ENCODE assay signal across 8 cellular contexts in the genomic region with DNA sequence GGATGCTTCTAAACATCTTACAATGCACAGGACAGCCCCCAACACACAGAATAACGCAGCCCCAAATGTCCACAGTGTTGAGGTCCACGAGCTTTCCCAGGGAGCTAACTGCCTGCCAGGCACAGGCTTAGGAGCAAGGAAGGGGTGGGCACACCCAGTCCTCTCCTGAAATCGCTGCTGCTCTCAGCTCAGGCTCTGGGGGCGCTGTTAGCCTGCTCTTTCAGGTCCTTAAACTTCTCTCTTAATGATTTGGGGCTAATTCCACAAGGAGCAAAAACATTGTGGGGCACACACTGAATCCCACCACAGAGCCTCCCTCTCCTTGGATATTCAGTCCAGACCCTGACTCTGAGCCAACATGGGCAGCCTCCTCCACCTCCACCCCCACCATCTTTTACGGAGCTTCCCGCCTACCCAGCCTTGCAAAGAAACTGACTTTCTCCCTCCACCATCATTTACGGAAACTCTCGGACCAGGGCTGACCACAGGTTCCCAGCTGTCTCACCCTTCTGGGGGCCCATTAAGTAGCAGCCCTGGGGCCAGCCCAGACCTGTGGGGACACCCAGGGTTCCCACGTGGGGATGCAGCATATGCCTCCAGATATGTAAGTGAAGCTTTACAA. TPM values are rescaled to one million over a fixed set of nuclear protein-coding genes. Genes with fewer than 3 reads are reported as not detected.
DNase-seq lines count a peak whose midpoint lies in the region; FAIRE-seq and TF ChIP-seq lines count a peak whose summit lies in the region.

No MANE protein-coding gene starts in this region.

- H4K5ac ChIP-seq in H1 (ENCODE audit: insufficient read length, low read depth, low read length): no peak overlapping the region

- H3K4ac ChIP-seq in H1 (replicated peaks; ENCODE audit: insufficient read length, low read depth, low read length) (no peak overlapping the region), neuronal stem cell (ENCODE audit: low read length) (no peak overlapping the region)

- H4K8ac ChIP-seq in H1 (ENCODE audit: extremely low read depth, insufficient read depth, low read length) (no peak overlapping the region), neuronal stem cell (ENCODE audit: low read depth, low read length) (no peak overlapping the region)

- H3K18ac ChIP-seq in H1 (ENCODE audit: extremely low read depth, low read length) (no peak overlapping the region), neuronal stem cell (ENCODE audit: low read length) (no peak overlapping the region)

- no peak for TF ChIP-seq POLR2A in H1 (IDR thresholded peaks at IDR 0.05; ENCODE audit: control extremely low read depth in 1 of 2, low read depth in 2 of 2, low read length in 2 of 2)

- H2BK20ac ChIP-seq in H1 (ENCODE audit: low read length): 0 out of 2 replicates have a peak overlapping the region, but pooled peaks have one; percentile 43

- TF ChIP-seq RAD21 in H1 (IDR thresholded peaks at IDR 0.05 in 1 of 2, conservative IDR thresholded peaks at IDR 0.05 in 1 of 2; ENCODE audit: low read depth in 2 of 2, low read length in 2 of 2): peak; percentile 71 to 77

- no peak overlapping the region for H2AK5ac ChIP-seq in H1 (ENCODE audit: low read depth, low read length)
- no peak overlapping the region for H2AK5ac ChIP-seq in neuronal stem cell (ENCODE audit: low read depth, low read length)

- H3K9ac ChIP-seq in H1 (replicated peaks in 1 of 4; ENCODE audit: extremely low read depth in 1 of 4, low read depth in 3 of 4, low read length in 3 of 4): no peak overlapping the region
- H3K9ac ChIP-seq in neuronal stem cell (ENCODE audit: low read depth, low read length, poor library complexity): no peak overlapping the region

- TF ChIP-seq EP300 in H1 (IDR thresholded peaks at IDR 0.05; ENCODE audit: borderline replicate concordance in 1 of 2, low read depth in 2 of 2, low read length in 2 of 2): no peak

- POLR2A ChIA-PET in H1 (lab: Charles Lee; ENCODE audit: partially characterized antibody): no interaction called here

- H3K9me3 ChIP-seq in SJCRH30 (replicated peaks) (no peaks in the 10 kb centered on the region), H1 (ENCODE audit: insufficient read depth in 2 of 2, low read depth in 1 of 2, low read length in 1 of 2) (no peaks in the 10 kb centered on the region), neuronal stem cell (replicated peaks in 1 of 2; ENCODE audit: control insufficient read depth in 2 of 2, insufficient read depth in 1 of 2, low read depth in 1 of 2, low read length in 2 of 2) (peaks cover 0 to 2% of the 10 kb centered on the region in 2 donors)

- H2BK15ac ChIP-seq in H1 (ENCODE audit: low read length) (no peak overlapping the region), neuronal stem cell (ENCODE audit: low read length) (no peak overlapping the region)

- no peaks in the 10 kb centered on the region; a peak in 1 of 4 replicates for H3K79me2 ChIP-seq in H1 (ENCODE audit: control insufficient read depth in 1 of 2, insufficient read depth in 2 of 2, low read length in 2 of 2)

- peaks cover 0 to 13% of the 10 kb centered on the region in 2 experiments for H4K20me1 ChIP-seq in H1 (replicated peaks in 1 of 2; ENCODE audit: control insufficient read depth in 1 of 2, insufficient read depth in 2 of 2, low read length in 2 of 2)

- DNase-seq in COLO668 (lab: John Stamatoyannopoulos, UW; ENCODE audit: unreplicated experiment) (peak; percentile 17), H7 (peak; percentile 88), SJCRH30 (peak; percentile 41 to 62), H1 (ENCODE audit: low read depth in 1 of 2, low spot score in 2 of 2) (peak; percentile 31 to 85), neuronal stem cell (ENCODE audit: low spot score) (peak; percentile 33), NCI-H2227 treated with DMSO at 0.1 percent for 48 hours (lab: John Stamatoyannopoulos, UW) (no peak), occipital lobe (lab: John Stamatoyannopoulos, UW) (no peak)
- no peak for DNase-seq in stimulated activated naive CD4-positive, alpha-beta T cell treated with Interleukin-2 at 50 U/mL for 16 hours (lab: John Stamatoyannopoulos, UW)

- peak overlapping the region in 1 of 2 experiments; percentile 45; a peak in 2 of 4 replicates for H3K4me2 ChIP-seq in H1 (ENCODE audit: insufficient read depth in 1 of 2, low read depth in 2 of 2, low read length in 2 of 2)
- no peak overlapping the region for H3K4me2 ChIP-seq in neuronal stem cell (ENCODE audit: insufficient read depth, low read length, poor library complexity, severe bottlenecking)

- peak; percentile 92 for FAIRE-seq in H1 (lab: Jason Lieb, UNC)

- no peak overlapping the region for H2BK12ac ChIP-seq in H1 (ENCODE audit: low read depth, low read length)
- H2BK12ac ChIP-seq in neuronal stem cell (ENCODE audit: low read length): no peak overlapping the region

- CTCF ChIA-PET in H1 (lab: Charles Lee; ENCODE audit: partially characterized antibody): interaction anchor here (0.6 to 4.2 kb wide), 56 partner anchors 8 to 359 kb away, joined by 3 to 33 read pairs (median 4); partner anchors contain the start of genes BTBD17, CD300LD and RAB37

- H4K91ac ChIP-seq in H1 (replicated peaks; ENCODE audit: insufficient read length, low read length) (no peak overlapping the region), neuronal stem cell (ENCODE audit: low read depth, low read length, poor library complexity) (no peak overlapping the region)

- H3K4me1 ChIP-seq in SJCRH30 (peaks cover 2% of the 10 kb centered on the region; the same call in 1 of the 2 replicates), H1 (replicated peaks in 1 of 4; ENCODE audit: control insufficient read depth in 3 of 4, insufficient read depth in 4 of 4, low read length in 3 of 4) (peaks cover 0 to 3% (median 2%) of the 10 kb centered on the region in 4 experiments; a peak in 3 of 7 replicates), neuronal stem cell (ENCODE audit: control insufficient read depth in 2 of 2, insufficient read depth in 1 of 2, low read depth in 1 of 2, low read length in 2 of 2) (peaks cover 0 to 1% of the 10 kb centered on the region in 2 donors)

- 45% methylated on average over 9 of the region's 9 CpGs; no CpG with 5 or more reads in 1 of the 2 experiments for WGBS in H1 (ENCODE audit: extremely low coverage in 1 of 2, insufficient coverage in 1 of 2, insufficient read length in 1 of 2, insufficient replicate concordance in 2 of 2, low coverage in 1 of 2, low lambda C conversion rate in 2 of 2, missing lambda C conversion rate in 1 of 2), 2 experiments
- whole genome bisulfite sequencing in neuronal stem cell (ENCODE audit: extremely low coverage in 2 of 2, insufficient read length in 2 of 2, insufficient replicate concordance in 1 of 2), 2 donors: no CpG with 5 or more reads among the region's 9 CpGs

- no peaks in the 10 kb centered on the region for H3K36me3 ChIP-seq in H7 (replicated peaks; ENCODE audit: control insufficient read depth, insufficient read depth, low read length)
- no peaks in the 10 kb centered on the region for H3K36me3 ChIP-seq in SJCRH30
- no peaks in the 10 kb centered on the region for H3K36me3 ChIP-seq in H1 (ENCODE audit: control insufficient read depth in 2 of 4, insufficient read depth in 4 of 4, low read length in 3 of 4)
- H3K36me3 ChIP-seq in neuronal stem cell (replicated peaks in 1 of 2; ENCODE audit: control insufficient read depth in 2 of 2, insufficient read depth in 2 of 2, low read length in 2 of 2): no peaks in the 10 kb centered on the region

- H3K56ac ChIP-seq in H1 (replicated peaks; ENCODE audit: insufficient read length, low read depth, low read length): no peak overlapping the region

- no peaks in the 10 kb centered on the region for H3K27me3 ChIP-seq in H7 (ENCODE audit: control insufficient read depth, insufficient read depth, low read length)
- peaks cover 3% of the 10 kb centered on the region; the same call in 1 of the 2 replicates for H3K27me3 ChIP-seq in SJCRH30
- peaks cover 0 to 2% (median 0%) of the 10 kb centered on the region in 4 experiments; a peak in 2 of 7 replicates for H3K27me3 ChIP-seq in H1 (replicated peaks in 1 of 4; ENCODE audit: control insufficient read depth in 3 of 4, extremely low read depth in 1 of 4, insufficient read depth in 3 of 4, low read length in 3 of 4)
- H3K27me3 ChIP-seq in neuronal stem cell (ENCODE audit: control insufficient read depth in 3 of 3, insufficient read depth in 3 of 3, low read depth in 1 of 3, low read length in 3 of 3): peaks cover 0 to 3% (median 0%) of the 10 kb centered on the region in 3 experiments

- H2BK120ac ChIP-seq in H1 (replicated peaks; ENCODE audit: low read depth, low read length) (no peak overlapping the region), neuronal stem cell (ENCODE audit: low read depth, low read length) (no peak overlapping the region)

- H3K4me3 ChIP-seq in H7 (ENCODE audit: insufficient read depth, low read depth, low read length) (no peak overlapping the region), SJCRH30 (no peak overlapping the region), H1 (ENCODE audit: extremely low read depth in 1 of 4, insufficient read depth in 2 of 4, low read depth in 3 of 4, low read length in 4 of 4) (no peak overlapping the region), neuronal stem cell (ENCODE audit: low read length in 2 of 2) (no peak overlapping the region)

- H3K14ac ChIP-seq in H1 (ENCODE audit: insufficient read length) (no peak overlapping the region), neuronal stem cell (ENCODE audit: low read length) (no peak overlapping the region)

- H3K27ac ChIP-seq in SJCRH30 (no peak overlapping the region), H1 (ENCODE audit: low read depth, low read length) (no peak overlapping the region), neuronal stem cell (replicated peaks; ENCODE audit: low read length) (no peak overlapping the region)

- H2BK5ac ChIP-seq in H1 (ENCODE audit: low read depth, low read length): no peak overlapping the region
- H2BK5ac ChIP-seq in neuronal stem cell (ENCODE audit: low read length): no peak overlapping the region

- H3K79me1 ChIP-seq in H1 (ENCODE audit: low read depth, low read length): peaks cover 7% of the 10 kb centered on the region
- peaks cover 2% of the 10 kb centered on the region for H3K79me1 ChIP-seq in neuronal stem cell (ENCODE audit: low read depth, low read length)

- peaks cover 16% of the 10 kb centered on the region for H3K23me2 ChIP-seq in H1 (ENCODE audit: low read depth, low read length)

- TF ChIP-seq CTCF in H1 (IDR thresholded peaks at IDR 0.05; ENCODE audit: control extremely low read depth in 1 of 3, insufficient read depth in 1 of 3, low read depth in 1 of 3, low read length in 3 of 3): peak; percentile 72 to 95 (median 76)

- H3K23ac ChIP-seq in H1 (ENCODE audit: insufficient read length): no peak overlapping the region
- no peak overlapping the region for H3K23ac ChIP-seq in neuronal stem cell (ENCODE audit: low read depth, low read length, poor library complexity)

- H2AFZ ChIP-seq in H1 (ENCODE audit: low read length): peak overlapping the region; percentile 83; the same call in 1 of the 2 replicates
- H2AFZ ChIP-seq in neuronal stem cell (ENCODE audit: low read length): no peak overlapping the region

RNA-seq across cellular contexts. Expression of gene CD300H, which starts 1.1 kb away (rescaled TPM):
- not detected in 2 replicates for total RNA-seq in H7 (2014; rRNA removed; shearing (Covaris generic))
- total RNA-seq in SJCRH30 (2014; rRNA removed; shearing (Covaris generic)): not detected in 2 replicates
- total RNA-seq in H1 (2021; fragmentation: NEBNext Ultra II Directional; extraction: Animal tissue kit (Norgen Biotek cat#: 25700)): not detected in 2 replicates
- polyA plus RNA-seq in H1 (2011; rRNA removed): not detected in 2 replicates
- not detected for polyA plus RNA-seq in H1 (2011; cell fraction: cytosol; rRNA removed)
- polyA plus RNA-seq in H1 (2011; cell fraction: nucleus; rRNA removed): not detected
- polyA plus RNA-seq in H1 (2012, experiment 1 of 2): not detected in 4 replicates
- polyA plus RNA-seq in H1 (2012, experiment 2 of 2): not detected
- polyA plus RNA-seq in H1 (2013, experiment 1 of 2): not detected
- not detected for polyA plus RNA-seq in H1 (2013, experiment 2 of 2)
- polyA minus RNA-seq in H1 (2011; rRNA and poly(A)+ RNA removed): not detected in 2 replicates
- polyA minus RNA-seq in H1 (2011; cell fraction: cytosol; rRNA and poly(A)+ RNA removed): not detected
- polyA minus RNA-seq in H1 (2011; cell fraction: nucleus; rRNA and poly(A)+ RNA removed): not detected
- not detected for polyA plus RNA-seq in neuronal stem cell (2013, experiment 1 of 2)
- polyA plus RNA-seq in neuronal stem cell (2013, experiment 2 of 2): not detected
- total RNA-seq in occipital lobe: not detected

RNA-seq across cellular contexts. Expression of gene CD300C, which starts 20.3 kb away (rescaled TPM):
- not detected in 2 replicates for total RNA-seq in H7 (2014; rRNA removed; shearing (Covaris generic))
- not detected in 2 replicates for total RNA-seq in SJCRH30 (2014; rRNA removed; shearing (Covaris generic))
- not detected in 2 replicates for total RNA-seq in H1 (2021; fragmentation: NEBNext Ultra II Directional; extraction: Animal tissue kit (Norgen Biotek cat#: 25700))
- polyA plus RNA-seq in H1 (2011; rRNA removed): not detected in 2 replicates
- polyA plus RNA-seq in H1 (2011; cell fraction: cytosol; rRNA removed): not detected
- polyA plus RNA-seq in H1 (2011; cell fraction: nucleus; rRNA removed): not detected
- polyA plus RNA-seq in H1 (2012, experiment 1 of 2): not detected in 4 replicates
- not detected for polyA plus RNA-seq in H1 (2012, experiment 2 of 2)
- polyA plus RNA-seq in H1 (2013, experiment 1 of 2): not detected
- polyA plus RNA-seq in H1 (2013, experiment 2 of 2): not detected
- polyA minus RNA-seq in H1 (2011; rRNA and poly(A)+ RNA removed): not detected in 2 replicates
- not detected for polyA minus RNA-seq in H1 (2011; cell fraction: cytosol; rRNA and poly(A)+ RNA removed)
- polyA minus RNA-seq in H1 (2011; cell fraction: nucleus; rRNA and poly(A)+ RNA removed): not detected
- polyA plus RNA-seq in neuronal stem cell (2013, experiment 1 of 2): 0.03 TPM
- 0.04 TPM for polyA plus RNA-seq in neuronal stem cell (2013, experiment 2 of 2)
- total RNA-seq in occipital lobe: 0.31 TPM

RNA-seq across cellular contexts. Expression of gene CD300LD, which starts 25.8 kb away (rescaled TPM):
- not detected in 2 replicates for total RNA-seq in H7 (2014; rRNA removed; shearing (Covaris generic))
- total RNA-seq in SJCRH30 (2014; rRNA removed; shearing (Covaris generic)): not detected in 2 replicates
- total RNA-seq in H1 (2021; fragmentation: NEBNext Ultra II Directional; extraction: Animal tissue kit (Norgen Biotek cat#: 25700)): not detected in 2 replicates
- polyA plus RNA-seq in H1 (2011; rRNA removed): not detected in 2 replicates
- not detected for polyA plus RNA-seq in H1 (2011; cell fraction: cytosol; rRNA removed)
- polyA plus RNA-seq in H1 (2011; cell fraction: nucleus; rRNA removed): not detected
- polyA plus RNA-seq in H1 (2012, experiment 1 of 2): not detected in 4 replicates
- polyA plus RNA-seq in H1 (2012, experiment 2 of 2): not detected
- not detected for polyA plus RNA-seq in H1 (2013, experiment 1 of 2)
- not detected for polyA plus RNA-seq in H1 (2013, experiment 2 of 2)
- polyA minus RNA-seq in H1 (2011; rRNA and poly(A)+ RNA removed): not detected in 2 replicates
- not detected for polyA minus RNA-seq in H1 (2011; cell fraction: cytosol; rRNA and poly(A)+ RNA removed)
- polyA minus RNA-seq in H1 (2011; cell fraction: nucleus; rRNA and poly(A)+ RNA removed): not detected
- not detected for polyA plus RNA-seq in neuronal stem cell (2013, experiment 1 of 2)
- not detected for polyA plus RNA-seq in neuronal stem cell (2013, experiment 2 of 2)
- not detected for total RNA-seq in occipital lobe

RNA-seq across cellular contexts. Expression of gene CD300LB, which starts 35.0 kb away (rescaled TPM):
- total RNA-seq in H7 (2014; rRNA removed; shearing (Covaris generic)): not detected in 2 replicates
- total RNA-seq in SJCRH30 (2014; rRNA removed; shearing (Covaris generic)): not detected in 2 replicates
- not detected in 2 replicates for total RNA-seq in H1 (2021; fragmentation: NEBNext Ultra II Directional; extraction: Animal tissue kit (Norgen Biotek cat#: 25700))
- polyA plus RNA-seq in H1 (2011; rRNA removed): not detected in 2 replicates
- not detected for polyA plus RNA-seq in H1 (2011; cell fraction: cytosol; rRNA removed)
- polyA plus RNA-seq in H1 (2011; cell fraction: nucleus; rRNA removed): not detected
- not detected in 4 replicates for polyA plus RNA-seq in H1 (2012, experiment 1 of 2)
- not detected for polyA plus RNA-seq in H1 (2012, experiment 2 of 2)
- not detected for polyA plus RNA-seq in H1 (2013, experiment 1 of 2)
- not detected for polyA plus RNA-seq in H1 (2013, experiment 2 of 2)
- polyA minus RNA-seq in H1 (2011; rRNA and poly(A)+ RNA removed): not detected in 2 replicates
- not detected for polyA minus RNA-seq in H1 (2011; cell fraction: cytosol; rRNA and poly(A)+ RNA removed)
- polyA minus RNA-seq in H1 (2011; cell fraction: nucleus; rRNA and poly(A)+ RNA removed): not detected
- polyA plus RNA-seq in neuronal stem cell (2013, experiment 1 of 2): not detected
- not detected for polyA plus RNA-seq in neuronal stem cell (2013, experiment 2 of 2)
- total RNA-seq in occipital lobe: not detected

RNA-seq across cellular contexts. Expression of gene CD300E, which starts 57.3 kb away (rescaled TPM):
- 0.03 TPM in 1 of 2 replicates, not detected in the other for total RNA-seq in H7 (2014; rRNA removed; shearing (Covaris generic))
- total RNA-seq in SJCRH30 (2014; rRNA removed; shearing (Covaris generic)): 0.22 TPM in 1 of 2 replicates, not detected in the other
- not detected in 2 replicates for total RNA-seq in H1 (2021; fragmentation: NEBNext Ultra II Directional; extraction: Animal tissue kit (Norgen Biotek cat#: 25700))
- not detected in 2 replicates for polyA plus RNA-seq in H1 (2011; rRNA removed)
- not detected for polyA plus RNA-seq in H1 (2011; cell fraction: cytosol; rRNA removed)
- not detected for polyA plus RNA-seq in H1 (2011; cell fraction: nucleus; rRNA removed)
- not detected in 4 replicates for polyA plus RNA-seq in H1 (2012, experiment 1 of 2)
- not detected for polyA plus RNA-seq in H1 (2012, experiment 2 of 2)
- polyA plus RNA-seq in H1 (2013, experiment 1 of 2): not detected
- polyA plus RNA-seq in H1 (2013, experiment 2 of 2): not detected
- polyA minus RNA-seq in H1 (2011; rRNA and poly(A)+ RNA removed): not detected in 2 replicates
- polyA minus RNA-seq in H1 (2011; cell fraction: cytosol; rRNA and poly(A)+ RNA removed): not detected
- polyA minus RNA-seq in H1 (2011; cell fraction: nucleus; rRNA and poly(A)+ RNA removed): not detected
- not detected for polyA plus RNA-seq in neuronal stem cell (2013, experiment 1 of 2)
- not detected for polyA plus RNA-seq in neuronal stem cell (2013, experiment 2 of 2)
- 0.16 TPM for total RNA-seq in occipital lobe

Comparison
In these comparisons a context has a peak if more than half of its experiments do, and no peak if none do; other contexts are left out.
1. DNase-seq: peak in COLO668 (single experiment), H7 (single experiment), SJCRH30 (2 of 2), H1 (2 of 2) and neuronal stem cell (single experiment); none in NCI-H2227 treated with DMSO at 0.1 percent for 48 hours (single experiment), stimulated activated naive CD4-positive, alpha-beta T cell treated with Interleukin-2 at 50 U/mL for 16 hours (single experiment) and occipital lobe (single experiment).